2 cellular contexts compared by ENCODE assay signal in genomic region chr6:142376115-142376514, GRCh38.
TF ChIP-seq lines count a peak whose summit lies in the region.

No MANE protein-coding gene starts in this region.

TF ChIP-seq in HEK293, 187 proteins besides CTCF, POLR2A, EP300 and RAD21 (continued from another document):
- peak; percentile 82 for TF ChIP-seq ZNF580 (tag by site-specific recombination; IDR thresholded peaks at IDR 0.05)
- TF ChIP-seq ZNF677 (tag by site-specific recombination; IDR thresholded peaks at IDR 0.05): peak; percentile 82; the same call in 1 of the 2 replicates
- no peak for TF ChIP-seq ZNF623 (tag by site-specific recombination; IDR thresholded peaks at IDR 0.05)
- peak; percentile 35; the same call in 1 of the 2 replicates for TF ChIP-seq ZNF366 (tag by site-specific recombination; conservative IDR thresholded peaks at IDR 0.05)
- TF ChIP-seq, protein P1, sequence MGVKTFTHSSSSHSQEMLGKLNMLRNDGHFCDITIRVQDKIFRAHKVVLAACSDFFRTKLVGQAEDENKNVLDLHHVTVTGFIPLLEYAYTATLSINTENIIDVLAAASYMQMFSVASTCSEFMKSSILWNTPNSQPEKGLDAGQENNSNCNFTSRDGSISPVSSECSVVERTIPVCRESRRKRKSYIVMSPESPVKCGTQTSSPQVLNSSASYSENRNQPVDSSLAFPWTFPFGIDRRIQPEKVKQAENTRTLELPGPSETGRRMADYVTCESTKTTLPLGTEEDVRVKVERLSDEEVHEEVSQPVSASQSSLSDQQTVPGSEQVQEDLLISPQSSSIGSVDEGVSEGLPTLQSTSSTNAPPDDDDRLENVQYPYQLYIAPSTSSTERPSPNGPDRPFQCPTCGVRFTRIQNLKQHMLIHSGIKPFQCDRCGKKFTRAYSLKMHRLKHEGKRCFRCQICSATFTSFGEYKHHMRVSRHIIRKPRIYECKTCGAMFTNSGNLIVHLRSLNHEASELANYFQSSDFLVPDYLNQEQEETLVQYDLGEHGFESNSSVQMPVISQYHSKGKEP (tag by site-specific recombination; IDR thresholded peaks at IDR 0.05): no peak
- TF ChIP-seq, protein P2, sequence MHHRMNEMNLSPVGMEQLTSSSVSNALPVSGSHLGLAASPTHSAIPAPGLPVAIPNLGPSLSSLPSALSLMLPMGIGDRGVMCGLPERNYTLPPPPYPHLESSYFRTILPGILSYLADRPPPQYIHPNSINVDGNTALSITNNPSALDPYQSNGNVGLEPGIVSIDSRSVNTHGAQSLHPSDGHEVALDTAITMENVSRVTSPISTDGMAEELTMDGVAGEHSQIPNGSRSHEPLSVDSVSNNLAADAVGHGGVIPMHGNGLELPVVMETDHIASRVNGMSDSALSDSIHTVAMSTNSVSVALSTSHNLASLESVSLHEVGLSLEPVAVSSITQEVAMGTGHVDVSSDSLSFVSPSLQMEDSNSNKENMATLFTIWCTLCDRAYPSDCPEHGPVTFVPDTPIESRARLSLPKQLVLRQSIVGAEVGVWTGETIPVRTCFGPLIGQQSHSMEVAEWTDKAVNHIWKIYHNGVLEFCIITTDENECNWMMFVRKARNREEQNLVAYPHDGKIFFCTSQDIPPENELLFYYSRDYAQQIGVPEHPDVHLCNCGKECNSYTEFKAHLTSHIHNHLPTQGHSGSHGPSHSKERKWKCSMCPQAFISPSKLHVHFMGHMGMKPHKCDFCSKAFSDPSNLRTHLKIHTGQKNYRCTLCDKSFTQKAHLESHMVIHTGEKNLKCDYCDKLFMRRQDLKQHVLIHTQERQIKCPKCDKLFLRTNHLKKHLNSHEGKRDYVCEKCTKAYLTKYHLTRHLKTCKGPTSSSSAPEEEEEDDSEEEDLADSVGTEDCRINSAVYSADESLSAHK (tag by site-specific recombination; IDR thresholded peaks at IDR 0.05): peak; percentile 63
- TF ChIP-seq IKZF3 (tag by site-specific recombination; IDR thresholded peaks at IDR 0.05): peak; percentile 69; the same call in 1 of the 2 replicates
- TF ChIP-seq KLF10 (tag by site-specific recombination; IDR thresholded peaks at IDR 0.05): peak; percentile 35; the same call in 1 of the 2 replicates
- TF ChIP-seq, protein P3, sequence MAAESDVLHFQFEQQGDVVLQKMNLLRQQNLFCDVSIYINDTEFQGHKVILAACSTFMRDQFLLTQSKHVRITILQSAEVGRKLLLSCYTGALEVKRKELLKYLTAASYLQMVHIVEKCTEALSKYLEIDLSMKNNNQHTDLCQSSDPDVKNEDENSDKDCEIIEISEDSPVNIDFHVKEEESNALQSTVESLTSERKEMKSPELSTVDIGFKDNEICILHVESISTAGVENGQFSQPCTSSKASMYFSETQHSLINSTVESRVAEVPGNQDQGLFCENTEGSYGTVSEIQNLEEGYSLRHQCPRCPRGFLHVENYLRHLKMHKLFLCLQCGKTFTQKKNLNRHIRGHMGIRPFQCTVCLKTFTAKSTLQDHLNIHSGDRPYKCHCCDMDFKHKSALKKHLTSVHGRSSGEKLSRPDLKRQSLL (tag by site-specific recombination; IDR thresholded peaks at IDR 0.05): peak; percentile 34; the same call in 1 of the 2 replicates
- TF ChIP-seq ZNF843 (tag by site-specific recombination; IDR thresholded peaks at IDR 0.05): peak; percentile 94
- peak; percentile 88 for TF ChIP-seq OSR2 (tag by site-specific recombination; IDR thresholded peaks at IDR 0.05)
- peak; percentile 55; the same call in 1 of the 2 replicates for TF ChIP-seq GLI2 (tag by site-specific recombination; IDR thresholded peaks at IDR 0.05; ENCODE audit: borderline replicate concordance, low read depth)

TF ChIP-seq in HepG2, 621 proteins besides CTCF, POLR2A, EP300 and RAD21 (continued from another document and continues in another):
- peak; percentile 77; the same call in 1 of the 2 replicates for TF ChIP-seq ISL2 (CRISPR knock-in tag; IDR thresholded peaks at IDR 0.05)
- TF ChIP-seq SOX5 (CRISPR knock-in tag; IDR thresholded peaks at IDR 0.05; ENCODE audit: borderline replicate concordance): peak; percentile 59; the same call in 1 of the 2 replicates
- no peak for TF ChIP-seq FOXA1 (IDR thresholded peaks at IDR 0.05)
- TF ChIP-seq FOXA1 (CRISPR knock-in tag; IDR thresholded peaks at IDR 0.05): peak; percentile 63
- TF ChIP-seq GRHL1 (CRISPR knock-in tag; conservative IDR thresholded peaks at IDR 0.05): no peak
- peak; percentile 47 for TF ChIP-seq HNF4A (CRISPR knock-in tag; IDR thresholded peaks at IDR 0.05)
- no peak for TF ChIP-seq U2AF1 (optimal IDR thresholded peaks at IDR 0.05; ENCODE audit: low read depth, low read length)
- no peak for TF ChIP-seq ETV6 (CRISPR knock-in tag; conservative IDR thresholded peaks at IDR 0.05)
- TF ChIP-seq ZHX2 (IDR thresholded peaks at IDR 0.05; ENCODE audit: low read depth): no peak
- TF ChIP-seq ZHX2 (CRISPR knock-in tag; IDR thresholded peaks at IDR 0.05; ENCODE audit: borderline replicate concordance): peak; percentile 28; the same call in 1 of the 2 replicates
- no peak for TF ChIP-seq ZNF557 (CRISPR knock-in tag; IDR thresholded peaks at IDR 0.05)
- TF ChIP-seq, protein P4, sequence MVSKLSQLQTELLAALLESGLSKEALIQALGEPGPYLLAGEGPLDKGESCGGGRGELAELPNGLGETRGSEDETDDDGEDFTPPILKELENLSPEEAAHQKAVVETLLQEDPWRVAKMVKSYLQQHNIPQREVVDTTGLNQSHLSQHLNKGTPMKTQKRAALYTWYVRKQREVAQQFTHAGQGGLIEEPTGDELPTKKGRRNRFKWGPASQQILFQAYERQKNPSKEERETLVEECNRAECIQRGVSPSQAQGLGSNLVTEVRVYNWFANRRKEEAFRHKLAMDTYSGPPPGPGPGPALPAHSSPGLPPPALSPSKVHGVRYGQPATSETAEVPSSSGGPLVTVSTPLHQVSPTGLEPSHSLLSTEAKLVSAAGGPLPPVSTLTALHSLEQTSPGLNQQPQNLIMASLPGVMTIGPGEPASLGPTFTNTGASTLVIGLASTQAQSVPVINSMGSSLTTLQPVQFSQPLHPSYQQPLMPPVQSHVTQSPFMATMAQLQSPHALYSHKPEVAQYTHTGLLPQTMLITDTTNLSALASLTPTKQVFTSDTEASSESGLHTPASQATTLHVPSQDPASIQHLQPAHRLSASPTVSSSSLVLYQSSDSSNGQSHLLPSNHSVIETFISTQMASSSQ (IDR thresholded peaks at IDR 0.05; ENCODE audit: low read depth): peak; percentile 76; the same call in 1 of the 2 replicates
- TF ChIP-seq, protein P4 (CRISPR knock-in tag; IDR thresholded peaks at IDR 0.05; ENCODE audit: borderline replicate concordance): 0 out of 2 replicates have a peak, but pooled peaks have one; percentile 42
- TF ChIP-seq CREB1 (IDR thresholded peaks at IDR 0.05): no peak
- peak; percentile 12; the same call in 1 of the 2 replicates for TF ChIP-seq CREB1 (CRISPR knock-in tag; IDR thresholded peaks at IDR 0.05)
- peak; percentile 86 for TF ChIP-seq MIXL1 (CRISPR knock-in tag; IDR thresholded peaks at IDR 0.05)
- TF ChIP-seq NR2C2 (CRISPR knock-in tag; IDR thresholded peaks at IDR 0.05; ENCODE audit: borderline replicate concordance): no peak
- TF ChIP-seq ZNF609 (CRISPR knock-in tag; IDR thresholded peaks at IDR 0.05; ENCODE audit: borderline replicate concordance): peak; percentile 94
- TF ChIP-seq SOX13 (IDR thresholded peaks at IDR 0.05): no peak
- TF ChIP-seq SOX13 (CRISPR knock-in tag; conservative IDR thresholded peaks at IDR 0.05 in 1 of 2, IDR thresholded peaks at IDR 0.05 in 1 of 2): peak in 1 of 2 experiments; percentile 80; a peak in 2 of 4 replicates
- peak; percentile 69; the same call in 1 of the 2 replicates for TF ChIP-seq NR2F2 (IDR thresholded peaks at IDR 0.05; ENCODE audit: borderline replicate concordance, low read depth)
- TF ChIP-seq NKX3-1 (CRISPR knock-in tag; IDR thresholded peaks at IDR 0.05): peak; percentile 64; the same call in 1 of the 2 replicates
- TF ChIP-seq, protein P5, sequence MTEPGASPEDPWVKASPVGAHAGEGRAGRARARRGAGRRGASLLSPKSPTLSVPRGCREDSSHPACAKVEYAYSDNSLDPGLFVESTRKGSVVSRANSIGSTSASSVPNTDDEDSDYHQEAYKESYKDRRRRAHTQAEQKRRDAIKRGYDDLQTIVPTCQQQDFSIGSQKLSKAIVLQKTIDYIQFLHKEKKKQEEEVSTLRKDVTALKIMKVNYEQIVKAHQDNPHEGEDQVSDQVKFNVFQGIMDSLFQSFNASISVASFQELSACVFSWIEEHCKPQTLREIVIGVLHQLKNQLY (CRISPR knock-in tag; IDR thresholded peaks at IDR 0.05): no peak
- peak; percentile 37; the same call in 1 of the 2 replicates for TF ChIP-seq RCOR2 (CRISPR knock-in tag; IDR thresholded peaks at IDR 0.05)
